8 cellular contexts compared by ENCODE assay signal in genomic region chr19:6048808-6049405, GRCh38.
A peak's percentile ranks its signal among the peaks of the same experiment; 100 is the strongest.
DNase-seq lines count a peak whose midpoint lies in the region; ATAC-seq and TF ChIP-seq lines count a peak whose summit lies in the region.

No MANE protein-coding gene starts in this region.

- intact Hi-C loops in CD4-positive, alpha-beta T cell (cut with DNase I, micrococcal nuclease) = loop anchor here (1.0 to 5.0 kb wide), 4 partner anchors 76 to 813 kb away; no protein-coding TSS in a partner anchor
- intact Hi-C loops in colonic mucosa (cut with DNase I) (loop anchor here (1.0 to 10.0 kb wide), 2 partner anchors 76 to 246 kb away; no protein-coding TSS in a partner anchor), lower leg skin (cut with DNase I; ENCODE audit: low total_unique reads) (loop anchor here (5.0 to 10.0 kb wide), 2 partner anchors 78 to 246 kb away; no protein-coding TSS in a partner anchor)

- TF ChIP-seq CTCF in CD4-positive, alpha-beta T cell (IDR thresholded peaks at IDR 0.05) = peak; percentile 91
- TF ChIP-seq CTCF in colonic mucosa (IDR thresholded peaks at IDR 0.05) (peak; percentile 85), lower leg skin (IDR thresholded peaks at IDR 0.05) (no peak)

- peaks cover 6% of the 10 kb centered on the region for H3K4me1 Mint-ChIP-seq in CD4-positive, alpha-beta T cell (ENCODE audit: low read depth)

- H3K27ac ChIP-seq in CD4-positive, alpha-beta T cell (ENCODE audit: low read depth, low read length) = no peak overlapping the region
- no peak overlapping the region for H3K27ac ChIP-seq in colonic mucosa

- peak; percentile 99 for ATAC-seq in CD4-positive, alpha-beta T cell (ENCODE audit: poor library complexity)
- peak; percentile 67 for ATAC-seq in HG02759 (IDR thresholded peaks at IDR 0.05; ENCODE audit: unreplicated experiment)
- no peak for ATAC-seq in GM19467 (IDR thresholded peaks at IDR 0.05; ENCODE audit: unreplicated experiment)

- no peak overlapping the region for H3K9ac ChIP-seq in colonic mucosa (ENCODE audit: low read depth in 2 of 2, low read length in 2 of 2)

- H3K27me3 ChIP-seq in CD4-positive, alpha-beta T cell (ENCODE audit: control insufficient read depth, insufficient read depth, low read length) = no peaks in the 10 kb centered on the region
- no peaks in the 10 kb centered on the region for H3K27me3 ChIP-seq in colonic mucosa

- CTCF ChIA-PET in CD4-positive, alpha-beta T cell (lab: Charles Lee) = interaction anchor here (0.6 to 4.4 kb wide), 20 partner anchors 8 to 1759 kb away, joined by 3 to 97 read pairs (median 4); no protein-coding TSS in a partner anchor

- H3K4me3 Mint-ChIP-seq in CD4-positive, alpha-beta T cell = no peak overlapping the region

- H3K27me3 Mint-ChIP-seq in CD4-positive, alpha-beta T cell = peaks cover 7% of the 10 kb centered on the region

- no peaks in the 10 kb centered on the region for H3K4me1 ChIP-seq in colonic mucosa

- no peaks in the 10 kb centered on the region for H3K36me3 ChIP-seq in colonic mucosa

- H3K9me3 Mint-ChIP-seq in CD4-positive, alpha-beta T cell = no peaks in the 10 kb centered on the region

- WGBS in lower leg skin, 2 donors = 15% methylated on average over 15 of the region's 15 CpGs

- no peak overlapping the region for H3K27ac Mint-ChIP-seq in CD4-positive, alpha-beta T cell

- H3K36me3 Mint-ChIP-seq in CD4-positive, alpha-beta T cell (ENCODE audit: low read depth) = no peaks in the 10 kb centered on the region

- POLR2A ChIA-PET in CD4-positive, alpha-beta T cell (lab: Charles Lee) = no interaction called here

- no peaks in the 10 kb centered on the region for H3K9me3 ChIP-seq in CD4-positive, alpha-beta T cell (ENCODE audit: control insufficient read depth, low read length)
- no peaks in the 10 kb centered on the region for H3K9me3 ChIP-seq in colonic mucosa

- TF ChIP-seq POLR2A in lower leg skin (IDR thresholded peaks at IDR 0.05) = no peak

- DNase-seq in CD4-positive, alpha-beta T cell = peak; percentile 65 to 79 (median 72)
- peak; percentile 45 for DNase-seq in NCI-H510A (lab: John Stamatoyannopoulos, UW)
- DNase-seq in activated CD4-positive, alpha-beta T cell treated with anti-CD3 and anti-CD28 coated beads for 48 hours = peak; percentile 83
- peak; percentile 87 for DNase-seq in colonic mucosa
- DNase-seq in lower leg skin (ENCODE audit: low spot score in 2 of 2) = peak; percentile 74 to 95
- peak; percentile 50 to 65 (median 59) for DNase-seq in stimulated activated CD4-positive, alpha-beta T cell treated with anti-CD3 and anti-CD28 coated beads, TNF-alpha, amount 100 ng/mL, for 48 hours (ENCODE audit: low read depth in 3 of 3)

- H3K4me3 ChIP-seq in colonic mucosa (no peak overlapping the region), lower leg skin (ENCODE audit: low read depth, poor library complexity, severe bottlenecking) (no peak overlapping the region)

Comparison
In these comparisons a context has a peak if more than half of its experiments do, and no peak if none do; other contexts are left out.
1. CTCF ChIP-seq: peak in CD4-positive, alpha-beta T cell (single experiment) and colonic mucosa (single experiment); none in lower leg skin (0 of 3).
2. Peak in every context shown above with its lines, with median percentiles within 50 percentile points of each other: DNase-seq.